In genomic region chr6:107636486-107636885, GRCh38 we compare ENCODE assay signal across 24 cellular contexts.
DNase-seq lines count a peak whose midpoint lies in the region; ATAC-seq, FAIRE-seq and TF ChIP-seq lines count a peak whose summit lies in the region.
"Had no signal": no experiment of that assay in that cellular context is flagged by ENCODE, and none has a peak within 500 bp of the region (broad histone marks: within the 10 kb centered on the region; RNA-seq: fewer than 3 reads in every experiment).

No MANE protein-coding gene starts in this region.

- TF ChIP-seq EP300 in H1 (IDR thresholded peaks at IDR 0.05; ENCODE audit: borderline replicate concordance in 1 of 2, low read depth in 2 of 2, low read length in 2 of 2): no peak

- H3K36me3 Mint-ChIP-seq in neural crest cell (ENCODE audit: low read depth): peaks cover 21% of the 10 kb centered on the region

- H2BK20ac ChIP-seq in H1 (ENCODE audit: low read length): no peak overlapping the region

- CTCF ChIA-PET in H1 (lab: Charles Lee; ENCODE audit: partially characterized antibody): interaction anchor here (0.5 to 3.8 kb wide), 27 partner anchors 9 to 1194 kb away, joined by 3 to 22 read pairs (median 4); partner anchors contain the start of gene PDSS2

- H3K56ac ChIP-seq in H1 (replicated peaks; ENCODE audit: insufficient read length, low read depth, low read length): no peak overlapping the region

- no peak overlapping the region for H2AK5ac ChIP-seq in H1 (ENCODE audit: low read depth, low read length)

- no peaks in the 10 kb centered on the region for H3K9me3 Mint-ChIP-seq in neural crest cell
- H3K9me3 Mint-ChIP-seq: nephron had no signal

- no peak overlapping the region for H3K18ac ChIP-seq in H1 (ENCODE audit: extremely low read depth, low read length)

- H3K36me3 ChIP-seq in OCI-LY1 (ENCODE audit: insufficient read depth, low read length): peaks cover 51% of the 10 kb centered on the region
- no peaks in the 10 kb centered on the region; a peak in 1 of 8 replicates for H3K36me3 ChIP-seq in H1 (ENCODE audit: control insufficient read depth in 2 of 4, insufficient read depth in 4 of 4, low read length in 3 of 4)
- H3K36me3 ChIP-seq: lower lobe of right lung, right lobe of liver, SJSA1 had no signal

- H2BK120ac ChIP-seq in H1 (replicated peaks; ENCODE audit: low read depth, low read length): no peak overlapping the region

- POLR2A ChIA-PET in H1 (lab: Charles Lee; ENCODE audit: partially characterized antibody): no interaction called here

- H3K27ac Mint-ChIP-seq in neural crest cell (ENCODE audit: unreplicated experiment): peak overlapping the region; percentile 43
- H3K27ac Mint-ChIP-seq: activated CD4-positive, alpha-beta T cell treated with anti-CD3 and anti-CD28 coated beads for 36 hours; nephron had no signal

- H3K4me2 ChIP-seq in OCI-LY1 (ENCODE audit: low read length): no peak overlapping the region
- no peak overlapping the region for H3K4me2 ChIP-seq in H1 (ENCODE audit: insufficient read depth in 1 of 2, low read depth in 2 of 2, low read length in 2 of 2)

- H4K91ac ChIP-seq in H1 (replicated peaks; ENCODE audit: insufficient read length, low read length): no peak overlapping the region

- no peak overlapping the region for H3K4ac ChIP-seq in H1 (replicated peaks; ENCODE audit: insufficient read length, low read depth, low read length)

- H2BK15ac ChIP-seq in H1 (ENCODE audit: low read length): no peak overlapping the region

- H3K27ac ChIP-seq in OCI-LY1 (ENCODE audit: low read depth, low read length, poor library complexity, severe bottlenecking) (peak overlapping the region; percentile 48), H1 (ENCODE audit: low read depth, low read length) (no peak overlapping the region)
- H3K27ac ChIP-seq: lower lobe of right lung, parathyroid adenoma, right lobe of liver, SJSA1, upper lobe of left lung had no signal

- no peaks in the 10 kb centered on the region for H4K20me1 ChIP-seq in OCI-LY1 (ENCODE audit: insufficient read depth, low read length)
- H4K20me1 ChIP-seq in H1 (replicated peaks in 1 of 2; ENCODE audit: control insufficient read depth in 1 of 2, insufficient read depth in 2 of 2, low read length in 2 of 2): no peaks in the 10 kb centered on the region

- TF ChIP-seq CTCF in OCI-LY1 (IDR thresholded peaks at IDR 0.05; ENCODE audit: low read length) (peak; percentile 33; the same call in 1 of the 2 replicates), H1 (IDR thresholded peaks at IDR 0.05; ENCODE audit: control extremely low read depth in 1 of 3, insufficient read depth in 1 of 3, low read depth in 1 of 3, low read length in 3 of 3) (peak; percentile 50 to 64 (median 62)), neural crest cell (conservative IDR thresholded peaks at IDR 0.05) (no peak)

- no peak overlapping the region for H3K4me3 ChIP-seq in OCI-LY1 (ENCODE audit: low read depth, low read length, poor library complexity, severe bottlenecking)
- H3K4me3 ChIP-seq in H1 (ENCODE audit: extremely low read depth in 1 of 4, insufficient read depth in 2 of 4, low read depth in 3 of 4, low read length in 4 of 4): no peak overlapping the region
- H3K4me3 ChIP-seq: lower lobe of right lung, right lobe of liver, SJSA1, upper lobe of left lung had no signal

- WGBS in H1 (ENCODE audit: extremely low coverage in 1 of 2, insufficient coverage in 1 of 2, insufficient read length in 1 of 2, insufficient replicate concordance in 2 of 2, low coverage in 1 of 2, low lambda C conversion rate in 2 of 2, missing lambda C conversion rate in 1 of 2), 2 experiments: 84% methylated on average over 10 of the region's 10 CpGs; no CpG with 5 or more reads in 1 of the 2 experiments

- H3K4me1 Mint-ChIP-seq in neural crest cell: no peaks in the 10 kb centered on the region

- no peak overlapping the region for H3K14ac ChIP-seq in H1 (ENCODE audit: insufficient read length)

- no peak overlapping the region for H4K5ac ChIP-seq in H1 (ENCODE audit: insufficient read length, low read depth, low read length)

- DNase-seq in ELR (ENCODE audit: low read depth): peak; percentile 4
- no peak for DNase-seq in H1 (ENCODE audit: low read depth in 1 of 2, low spot score in 2 of 2)
- DNase-seq in neural crest cell (ENCODE audit: low read depth, low spot score): no peak
- no peak for DNase-seq in NCI-H82 treated with DMSO at 0.1 percent for 48 hours (lab: John Stamatoyannopoulos, UW; ENCODE audit: unreplicated experiment)
- no peak for DNase-seq in globus pallidus (ENCODE audit: low spot score)
- DNase-seq: activated CD4-positive, alpha-beta T cell treated with anti-CD3 and anti-CD28 coated beads for 36 hours; activated gamma-delta T cell treated with Interleukin-2 at 50 U/mL for 16 hours; kidney; lower lobe of right lung; NCI-H1105; NCI-H2029; NCI-H524 treated with DMSO at 0.1 percent for 48 hours; right lobe of liver; stimulated activated CD4-positive, alpha-beta T cell treated with anti-CD3 and anti-CD28 coated beads, Interleukin-12 subunit alpha, Interleukin-12 subunit beta, amount 100 ng/mL, for 4 hours; stimulated activated CD4-positive, alpha-beta T cell treated with anti-CD3 and anti-CD28 coated beads, Interleukin-4, amount 100 ng/mL, for 1 hour; upper lobe of left lung had no signal

- H3K9me3 ChIP-seq in OCI-LY1 (ENCODE audit: low read length): no peaks in the 10 kb centered on the region
- H3K9me3 ChIP-seq in H1 (ENCODE audit: insufficient read depth in 2 of 2, low read depth in 1 of 2, low read length in 1 of 2): no peaks in the 10 kb centered on the region
- H3K9me3 ChIP-seq: lower lobe of right lung, right lobe of liver, SJSA1, upper lobe of left lung had no signal

- no peak overlapping the region for H3K23ac ChIP-seq in H1 (ENCODE audit: insufficient read length)

- H3K4me3 Mint-ChIP-seq in neural crest cell: no peak overlapping the region
- H3K4me3 Mint-ChIP-seq: activated CD4-positive, alpha-beta T cell treated with anti-CD3 and anti-CD28 coated beads for 36 hours; nephron had no signal

- no peak overlapping the region for H2BK5ac ChIP-seq in H1 (ENCODE audit: low read depth, low read length)

- H3K9ac ChIP-seq in OCI-LY1 (ENCODE audit: low read length): no peak overlapping the region
- no peak overlapping the region for H3K9ac ChIP-seq in H1 (replicated peaks in 1 of 4; ENCODE audit: extremely low read depth in 1 of 4, low read depth in 3 of 4, low read length in 3 of 4)
- H3K9ac ChIP-seq: parathyroid adenoma had no signal

- H3K23me2 ChIP-seq in H1 (ENCODE audit: low read depth, low read length): no peaks in the 10 kb centered on the region

- peak; percentile 73 to 75 for TF ChIP-seq RAD21 in H1 (IDR thresholded peaks at IDR 0.05 in 1 of 2, conservative IDR thresholded peaks at IDR 0.05 in 1 of 2; ENCODE audit: low read depth in 2 of 2, low read length in 2 of 2)

- no peaks in the 10 kb centered on the region for H3K27me3 Mint-ChIP-seq in neural crest cell (ENCODE audit: low read depth)

- H3K79me2 ChIP-seq in OCI-LY1 (ENCODE audit: insufficient read depth, low read length) (no peaks in the 10 kb centered on the region), H1 (ENCODE audit: control insufficient read depth in 1 of 2, insufficient read depth in 2 of 2, low read length in 2 of 2) (no peaks in the 10 kb centered on the region)
- H3K79me2 ChIP-seq: parathyroid adenoma had no signal

- no peak for FAIRE-seq in H1 (lab: Jason Lieb, UNC)
- FAIRE-seq: D721Med, endothelial cell of umbilical vein, H54, kidney had no signal

- H3K79me1 ChIP-seq in H1 (ENCODE audit: low read depth, low read length): no peaks in the 10 kb centered on the region

- no peaks in the 10 kb centered on the region for H3K9me2 ChIP-seq in OCI-LY1 (ENCODE audit: low read depth, low read length)

- ATAC-seq in HG02870 (IDR thresholded peaks at IDR 0.05; ENCODE audit: unreplicated experiment): no peak
- ATAC-seq: activated CD4-positive, alpha-beta T cell treated with anti-CD3 and anti-CD28 coated beads for 36 hours; lower lobe of right lung; right lobe of liver had no signal

- H3F3A ChIP-seq in OCI-LY1 (ENCODE audit: insufficient read depth, low read length): no peaks in the 10 kb centered on the region

- no peaks in the 10 kb centered on the region for H3K27me3 ChIP-seq in OCI-LY1 (ENCODE audit: insufficient read depth, low read length)
- peaks cover 0 to 20% (median 9%) of the 10 kb centered on the region in 4 experiments; a peak in 5 of 7 replicates for H3K27me3 ChIP-seq in H1 (replicated peaks in 1 of 4; ENCODE audit: control insufficient read depth in 3 of 4, extremely low read depth in 1 of 4, insufficient read depth in 3 of 4, low read length in 3 of 4)
- H3K27me3 ChIP-seq: right lobe of liver, SJSA1 had no signal

- peaks cover 48% of the 10 kb centered on the region for H3K4me1 ChIP-seq in OCI-LY1 (ENCODE audit: insufficient read depth, low read length, severe bottlenecking)
- H3K4me1 ChIP-seq in H1 (replicated peaks in 1 of 4; ENCODE audit: control insufficient read depth in 3 of 4, insufficient read depth in 4 of 4, low read length in 3 of 4): 0 out of 7 replicates have a peak, but pooled peaks cover 0 to 2% (median 0%) of the 10 kb centered on the region in 4 experiments
- H3K4me1 ChIP-seq: parathyroid adenoma had no signal

- H4K8ac ChIP-seq in H1 (ENCODE audit: extremely low read depth, insufficient read depth, low read length): no peak overlapping the region; the same call in 1 of the 2 replicates

- H2AFZ ChIP-seq in OCI-LY1 (ENCODE audit: low read length) (no peak overlapping the region), H1 (ENCODE audit: low read length) (no peak overlapping the region)
- H2AFZ ChIP-seq: parathyroid adenoma had no signal

- H2BK12ac ChIP-seq in H1 (ENCODE audit: low read depth, low read length): no peak overlapping the region

- TF ChIP-seq POLR2A in H1 (IDR thresholded peaks at IDR 0.05; ENCODE audit: control extremely low read depth in 1 of 2, low read depth in 2 of 2, low read length in 2 of 2): no peak

TF ChIP-seq in H1, 55 proteins besides CTCF, POLR2A, EP300 and RAD21:
- no peak for TF ChIP-seq EGR1 (IDR thresholded peaks at IDR 0.05; ENCODE audit: borderline replicate concordance, low read depth, low read length)
- TF ChIP-seq ASH2L (IDR thresholded peaks at IDR 0.05; ENCODE audit: low read length): no peak
- no peak for TF ChIP-seq SP2 (IDR thresholded peaks at IDR 0.05; ENCODE audit: low read length)
- no peak for TF ChIP-seq CEBPB (IDR thresholded peaks at IDR 0.05; ENCODE audit: low read depth, low read length)
- no peak for TF ChIP-seq POU5F1 (IDR thresholded peaks at IDR 0.05; ENCODE audit: low read depth, low read length)
- TF ChIP-seq SIRT6 (IDR thresholded peaks at IDR 0.05; ENCODE audit: low read length): no peak
- TF ChIP-seq KDM1A (IDR thresholded peaks at IDR 0.05; ENCODE audit: borderline replicate concordance, low read length): no peak
- no peak for TF ChIP-seq SRF (IDR thresholded peaks at IDR 0.05; ENCODE audit: low read depth, low read length)
